Comparison of ENCODE assay signal across 20 cellular contexts in the genomic region with DNA sequence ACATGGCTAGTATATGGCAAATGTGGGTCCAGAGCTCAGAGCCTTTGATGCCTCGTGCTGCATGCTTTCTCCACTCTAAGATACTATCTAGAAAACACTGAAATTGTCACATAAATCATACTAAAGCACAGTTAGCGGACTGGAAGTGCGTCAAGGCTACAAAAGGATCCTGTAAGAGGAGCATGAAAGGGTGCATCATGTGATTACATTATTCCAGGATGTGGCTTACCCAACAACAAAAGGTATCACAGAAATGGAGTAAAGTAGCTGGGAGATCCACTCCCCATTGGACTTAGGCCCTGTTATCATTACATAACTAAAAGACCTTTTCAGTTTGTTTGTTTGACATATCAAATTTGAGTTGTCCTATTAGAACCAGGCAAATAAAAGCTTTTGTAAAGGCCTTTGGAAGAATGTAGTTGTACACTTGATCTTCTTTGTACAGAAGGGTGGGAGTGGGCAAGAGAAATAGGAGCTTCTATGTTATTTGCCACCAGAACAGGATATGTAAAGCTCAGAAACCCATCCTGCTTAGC. TPM values are rescaled to one million over a fixed set of nuclear protein-coding genes. Genes with fewer than 3 reads are reported as not detected.
DNase-seq lines count a peak whose midpoint lies in the region; ATAC-seq and TF ChIP-seq lines count a peak whose summit lies in the region.
"Had no signal": no experiment of that assay in that cellular context is flagged by ENCODE, and none has a peak within 500 bp of the region (broad histone marks: within the 10 kb centered on the region; RNA-seq: fewer than 3 reads in every experiment).

No MANE protein-coding gene starts in this region.

- no peaks in the 10 kb centered on the region for H3K36me3 Mint-ChIP-seq in T-helper 17 cell (ENCODE audit: low read depth)
- H3K36me3 Mint-ChIP-seq: stimulated activated memory B cell treated with anti-CD40 and anti-IgM and Interleukin-4, amounts not matched to agents 10 μg/mL and 1 μg/mL and 100 μg/mL, for 72 hours had no signal

- no peak overlapping the region for H3K4me3 ChIP-seq in muscle layer of duodenum (ENCODE audit: low read depth in 1 of 2, low read length in 2 of 2)
- no peak overlapping the region for H3K4me3 ChIP-seq in upper lobe of right lung
- H3K4me3 ChIP-seq: BLaER1, GM23338, neural progenitor cell, tibial nerve had no signal

- no peaks in the 10 kb centered on the region for H3K27me3 Mint-ChIP-seq in T-helper 17 cell
- H3K27me3 Mint-ChIP-seq: IgD-negative memory B cell; stimulated activated memory B cell treated with anti-CD40 and anti-IgM and Interleukin-4, amounts not matched to agents 10 μg/mL and 1 μg/mL and 100 μg/mL, for 72 hours had no signal

- intact Hi-C loops in upper lobe of right lung (cut with DNase I): no loop called here

- TF ChIP-seq CTCF in upper lobe of right lung (IDR thresholded peaks at IDR 0.05): no peak

- no peak overlapping the region for H3K27ac Mint-ChIP-seq in T-helper 17 cell
- H3K27ac Mint-ChIP-seq: activated naive CD4-positive, alpha-beta T cell treated with anti-CD3 and anti-CD28 coated beads for 36 hours; GM23338; neural progenitor cell; stimulated activated memory B cell treated with anti-CD40 and anti-IgM and Interleukin-4, amounts not matched to agents 10 μg/mL and 1 μg/mL and 100 μg/mL, for 72 hours had no signal

- H3K4me3 Mint-ChIP-seq in T-helper 17 cell: no peak overlapping the region
- H3K4me3 Mint-ChIP-seq: activated naive CD4-positive, alpha-beta T cell treated with anti-CD3 and anti-CD28 coated beads for 36 hours; GM23338; IgD-negative memory B cell; neural progenitor cell; stimulated activated memory B cell treated with anti-CD40 and anti-IgM and Interleukin-4, amounts not matched to agents 10 μg/mL and 1 μg/mL and 100 μg/mL, for 72 hours had no signal

- H3K9me3 ChIP-seq in T-helper 17 cell (ENCODE audit: control insufficient read depth, low read length, poor library complexity, severe bottlenecking): no peaks in the 10 kb centered on the region
- no peaks in the 10 kb centered on the region for H3K9me3 ChIP-seq in muscle layer of duodenum (ENCODE audit: control insufficient read depth in 1 of 2, low read length in 2 of 2)
- no peaks in the 10 kb centered on the region for H3K9me3 ChIP-seq in upper lobe of right lung
- H3K9me3 ChIP-seq: BLaER1, tibial nerve had no signal

- H3K36me3 ChIP-seq in muscle layer of duodenum (ENCODE audit: control insufficient read depth in 1 of 2, insufficient read depth in 2 of 2, low read length in 2 of 2) (peaks cover 8 to 9% of the 10 kb centered on the region in 2 donors), upper lobe of right lung (no peaks in the 10 kb centered on the region)
- H3K36me3 ChIP-seq: neural progenitor cell, tibial nerve had no signal

- H3K4me1 Mint-ChIP-seq in T-helper 17 cell: peaks cover 11% of the 10 kb centered on the region
- H3K4me1 Mint-ChIP-seq: GM23338 had no signal

- DNase-seq in NCI-H2107 treated with DMSO at 0.1 percent for 48 hours (lab: John Stamatoyannopoulos, UW; ENCODE audit: unreplicated experiment): peak; percentile 25
- DNase-seq in NCI-H2107 (lab: John Stamatoyannopoulos, UW): no peak
- DNase-seq in HT1080 (ENCODE audit: low read depth): peak; percentile 2
- no peak for DNase-seq in T-helper 17 cell
- DNase-seq in upper lobe of right lung: no peak
- DNase-seq in NCI-H1694 (lab: John Stamatoyannopoulos, UW): no peak
- DNase-seq: activated CD4-positive, alpha-beta T cell treated with anti-CD3 and anti-CD28 coated beads, Interleukin-2, amount 50 U/mL, for 4 hours; activated naive CD4-positive, alpha-beta T cell treated with anti-CD3 and anti-CD28 coated beads for 36 hours; activated T-cell treated with anti-CD3 and anti-CD28 coated beads, Interleukin-2, amount 50 U/mL, for 1 hour; cortex of kidney; foreskin fibroblast; NCI-H446 had no signal

- H3K27me3 ChIP-seq in muscle layer of duodenum (ENCODE audit: low read depth, low read length) (no peaks in the 10 kb centered on the region), upper lobe of right lung (no peaks in the 10 kb centered on the region)
- H3K27me3 ChIP-seq: BLaER1, neural progenitor cell, tibial nerve had no signal

- H3K4me1 ChIP-seq in muscle layer of duodenum (ENCODE audit: control insufficient read depth in 1 of 2, insufficient read depth in 2 of 2, low read length in 2 of 2): peaks cover 0 to 2% of the 10 kb centered on the region in 2 donors
- H3K4me1 ChIP-seq in upper lobe of right lung: peaks cover 19% of the 10 kb centered on the region
- H3K4me1 ChIP-seq: neural progenitor cell had no signal

- H3K27ac ChIP-seq in muscle layer of duodenum (ENCODE audit: low read length) (peak overlapping the region; percentile 17), upper lobe of right lung (no peak overlapping the region)
- H3K27ac ChIP-seq: BLaER1, neural progenitor cell, tibial nerve had no signal

- ATAC-seq in T-helper 17 cell: peak; percentile 59
- no peak for ATAC-seq in upper lobe of right lung
- ATAC-seq in HG03442 (IDR thresholded peaks at IDR 0.05; ENCODE audit: unreplicated experiment): no peak
- ATAC-seq: GM23338; stimulated activated memory B cell treated with anti-CD40 and anti-IgM and Interleukin-4, amounts not matched to agents 10 μg/mL and 1 μg/mL and 100 μg/mL, for 72 hours had no signal

RNA-seq across cellular contexts. Expression of a gene that starts 6.9 kb away (rescaled TPM):
- total RNA-seq in HT1080 (2014; rRNA removed; shearing (Covaris generic)): 11.7 and 14.0 TPM in 2 replicates
- polyA plus RNA-seq in HT1080 (2015; cell fraction: cytosol; rRNA removed): 17.7 and 18.2 TPM in 2 replicates
- polyA plus RNA-seq in HT1080 (2015; cell fraction: nucleus; rRNA removed): 12.6 and 14.3 TPM in 2 replicates
- total RNA-seq in T-helper 17 cell: 1 to 10 TPM; 2.3 to 4.0 TPM
- 43.4 TPM for total RNA-seq in upper lobe of right lung

RNA-seq across cellular contexts. Expression of a gene that starts 7.1 kb away (rescaled TPM):
- total RNA-seq in HT1080 (2014; rRNA removed; shearing (Covaris generic)): 21.8 and 22.0 TPM in 2 replicates
- polyA plus RNA-seq in HT1080 (2015; cell fraction: cytosol; rRNA removed): 15.4 and 17.4 TPM in 2 replicates
- polyA plus RNA-seq in HT1080 (2015; cell fraction: nucleus; rRNA removed): 50.9 and 52.1 TPM in 2 replicates
- 10 to 100 TPM; 19.3 to 24.0 TPM for total RNA-seq in T-helper 17 cell
- total RNA-seq in upper lobe of right lung: 60.6 TPM

RNA-seq across cellular contexts. Expression of a gene that starts 47.2 kb away (rescaled TPM):
- 54.7 and 57.7 TPM in 2 replicates for total RNA-seq in HT1080 (2014; rRNA removed; shearing (Covaris generic))
- 58.8 and 62.0 TPM in 2 replicates for polyA plus RNA-seq in HT1080 (2015; cell fraction: cytosol; rRNA removed)
- 26.0 and 27.2 TPM in 2 replicates for polyA plus RNA-seq in HT1080 (2015; cell fraction: nucleus; rRNA removed)
- total RNA-seq in T-helper 17 cell: 10 to 100 TPM; 20.2 to 22.8 TPM
- total RNA-seq in upper lobe of right lung: 29.5 TPM

RNA-seq across cellular contexts. Expression of a gene that starts 47.3 kb away (rescaled TPM):
- total RNA-seq in HT1080 (2014; rRNA removed; shearing (Covaris generic)): 98.4 and 101 TPM in 2 replicates
- polyA plus RNA-seq in HT1080 (2015; cell fraction: cytosol; rRNA removed): 68.5 and 71.8 TPM in 2 replicates
- 46.8 and 50.6 TPM in 2 replicates for polyA plus RNA-seq in HT1080 (2015; cell fraction: nucleus; rRNA removed)
- total RNA-seq in T-helper 17 cell: 10 to 100 TPM; 17.0 to 17.8 TPM
- total RNA-seq in upper lobe of right lung: 13.2 TPM

Comparison
In these comparisons a context has a peak if more than half of its experiments do, and no peak if none do; other contexts are left out.
1. DNase-seq: peak in NCI-H2107 treated with DMSO at 0.1 percent for 48 hours (single experiment) and HT1080 (single experiment); none in NCI-H2107 (single experiment), T-helper 17 cell (0 of 3), upper lobe of right lung (single experiment) and NCI-H1694 (single experiment).